Comparison of ENCODE assay signal across 9 cellular contexts in genomic region chr1:230120949-230121381, GRCh38. TPM values are rescaled to one million over a fixed set of nuclear protein-coding genes. Genes with fewer than 3 reads are reported as not detected.
DNase-seq lines count a peak whose midpoint lies in the region; ATAC-seq and TF ChIP-seq lines count a peak whose summit lies in the region.
"Had no signal": no experiment of that assay in that cellular context is flagged by ENCODE, and none has a peak within 500 bp of the region (broad histone marks: within the 10 kb centered on the region; RNA-seq: fewer than 3 reads in every experiment).

No MANE protein-coding gene starts in this region.

- ATAC-seq in activated naive CD4-positive, alpha-beta T cell treated with anti-CD3 and anti-CD28 coated beads, Interleukin-2, amount 50 U/mL, for 72 hours, result no peak
- ATAC-seq in upper lobe of right lung, result peak; percentile 58
- ATAC-seq in GM18858 (IDR thresholded peaks at IDR 0.05; ENCODE audit: unreplicated experiment), result no peak
- no peak for ATAC-seq in GM19035 (IDR thresholded peaks at IDR 0.05; ENCODE audit: unreplicated experiment)

- H3K27ac ChIP-seq in left ventricle myocardium inferior (replicated peaks) (no peak overlapping the region), upper lobe of right lung (no peak overlapping the region)

- no peaks in the 10 kb centered on the region for H3K27me3 Mint-ChIP-seq in activated naive CD4-positive, alpha-beta T cell treated with anti-CD3 and anti-CD28 coated beads, Interleukin-2, amount 10 ng/mL, durations not matched to agents 7 days and 5 days

- DNase-seq in activated naive CD4-positive, alpha-beta T cell treated with anti-CD3 and anti-CD28 coated beads, Interleukin-2, amount 10 ng/mL, durations not matched to agents 7 days and 5 days, result peak; percentile 37
- no peak for DNase-seq in activated naive CD4-positive, alpha-beta T cell treated with anti-CD3 and anti-CD28 coated beads, Interleukin-2, amount 50 U/mL, for 72 hours (ENCODE audit: low spot score in 2 of 2)
- DNase-seq in SHP77 treated with DMSO at 0.1 percent for 48 hours (lab: John Stamatoyannopoulos, UW) (peak; percentile 17), left ventricle myocardium inferior (no peak), upper lobe of right lung (no peak)
- DNase-seq in activated T-cell treated with anti-CD3 and anti-CD28 coated beads, Interleukin-2, amount 50 U/mL, for 1 hour, result no peak
- DNase-seq: activated CD4-positive, alpha-beta T cell treated with anti-CD3 and anti-CD28 coated beads, Interleukin-2, amount 50 U/mL, for 4 hours had no signal

- H3K4me1 ChIP-seq in left ventricle myocardium inferior, result peaks cover 58% of the 10 kb centered on the region
- H3K4me1 ChIP-seq in upper lobe of right lung, result peaks cover 3% of the 10 kb centered on the region

- H3K4me3 Mint-ChIP-seq in activated naive CD4-positive, alpha-beta T cell treated with anti-CD3 and anti-CD28 coated beads, Interleukin-2, amount 10 ng/mL, durations not matched to agents 7 days and 5 days, result no peak overlapping the region

- H3K9me3 ChIP-seq in left ventricle myocardium inferior (replicated peaks) (no peaks in the 10 kb centered on the region), upper lobe of right lung (no peaks in the 10 kb centered on the region)

- H3K27ac Mint-ChIP-seq in activated naive CD4-positive, alpha-beta T cell treated with anti-CD3 and anti-CD28 coated beads, Interleukin-2, amount 10 ng/mL, durations not matched to agents 7 days and 5 days, result no peak overlapping the region
- H3K27ac Mint-ChIP-seq in activated naive CD4-positive, alpha-beta T cell treated with anti-CD3 and anti-CD28 coated beads, Interleukin-2, amount 50 U/mL, for 72 hours, result no peak overlapping the region

- H3K36me3 ChIP-seq in left ventricle myocardium inferior (no peaks in the 10 kb centered on the region), upper lobe of right lung (no peaks in the 10 kb centered on the region)

- peaks cover 13% of the 10 kb centered on the region for H3K36me3 Mint-ChIP-seq in activated naive CD4-positive, alpha-beta T cell treated with anti-CD3 and anti-CD28 coated beads, Interleukin-2, amount 10 ng/mL, durations not matched to agents 7 days and 5 days
- peaks cover 2 to 33% of the 10 kb centered on the region in 2 donors for H3K36me3 Mint-ChIP-seq in activated naive CD4-positive, alpha-beta T cell treated with anti-CD3 and anti-CD28 coated beads, Interleukin-2, amount 50 U/mL, for 72 hours

- TF ChIP-seq CTCF in left ventricle myocardium inferior (IDR thresholded peaks at IDR 0.05; ENCODE audit: borderline replicate concordance), result peak; percentile 63
- TF ChIP-seq CTCF in upper lobe of right lung (IDR thresholded peaks at IDR 0.05), result peak; percentile 70

- no peaks in the 10 kb centered on the region for H3K9me3 Mint-ChIP-seq in activated naive CD4-positive, alpha-beta T cell treated with anti-CD3 and anti-CD28 coated beads, Interleukin-2, amount 10 ng/mL, durations not matched to agents 7 days and 5 days
- H3K9me3 Mint-ChIP-seq in activated naive CD4-positive, alpha-beta T cell treated with anti-CD3 and anti-CD28 coated beads, Interleukin-2, amount 50 U/mL, for 72 hours, result no peaks in the 10 kb centered on the region

- H3K4me1 Mint-ChIP-seq in activated naive CD4-positive, alpha-beta T cell treated with anti-CD3 and anti-CD28 coated beads, Interleukin-2, amount 10 ng/mL, durations not matched to agents 7 days and 5 days, result peaks cover 46% of the 10 kb centered on the region

- CTCF ChIA-PET in activated naive CD4-positive, alpha-beta T cell treated with anti-CD3 and anti-CD28 coated beads, Interleukin-2, amount 10 ng/mL, durations not matched to agents 7 days and 5 days (lab: Charles Lee), result interaction anchor here (0.6 to 6.6 kb wide), 4 partner anchors 10 to 303 kb away, joined by 3 to 40 read pairs (median 3); no protein-coding TSS in a partner anchor

- intact Hi-C loops in left ventricle myocardium inferior (cut with micrococcal nuclease), result no loop called here
- intact Hi-C loops in upper lobe of right lung (cut with DNase I), result no loop called here

- H3K4me3 ChIP-seq in left ventricle myocardium inferior (no peak overlapping the region), upper lobe of right lung (no peak overlapping the region)

- H3K27me3 ChIP-seq in left ventricle myocardium inferior (ENCODE audit: low read depth) (no peaks in the 10 kb centered on the region), upper lobe of right lung (no peaks in the 10 kb centered on the region)

RNA-seq across cellular contexts. Expression of gene GALNT2, which starts 53.9 kb away (rescaled TPM):
- total RNA-seq in activated naive CD4-positive, alpha-beta T cell treated with anti-CD3 and anti-CD28 coated beads, Interleukin-2, amount 50 U/mL, for 72 hours, result 10 to 100 TPM; 58.9 to 88.0 TPM
- 28.3 TPM for total RNA-seq in left ventricle myocardium inferior
- 55.1 TPM for total RNA-seq in upper lobe of right lung

Comparison
In these comparisons a context has a peak if more than half of its experiments do, and no peak if none do; other contexts are left out.
1. DNase-seq: peak in activated naive CD4-positive, alpha-beta T cell treated with anti-CD3 and anti-CD28 coated beads, Interleukin-2, amount 10 ng/mL, durations not matched to agents 7 days and 5 days (single experiment) and SHP77 treated with DMSO at 0.1 percent for 48 hours (single experiment); none in activated naive CD4-positive, alpha-beta T cell treated with anti-CD3 and anti-CD28 coated beads, Interleukin-2, amount 50 U/mL, for 72 hours (0 of 2), left ventricle myocardium inferior (single experiment), upper lobe of right lung (single experiment) and activated T-cell treated with anti-CD3 and anti-CD28 coated beads, Interleukin-2, amount 50 U/mL, for 1 hour (single experiment).